In genomic region chr15:73265536-73266153, GRCh38 we compare ENCODE assay signal across 8 cellular contexts.
A peak's percentile ranks its signal among the peaks of the same experiment; 100 is the strongest.
DNase-seq lines count a peak whose midpoint lies in the region; ATAC-seq and TF ChIP-seq lines count a peak whose summit lies in the region.

No MANE protein-coding gene starts in this region.

- DNase-seq in 8988T, result peak; percentile 26
- no peak for DNase-seq in GM12864 (ENCODE audit: low read depth)
- peak; percentile 7 for DNase-seq in NCI-H1694 treated with DMSO at 0.1 percent for 48 hours (lab: John Stamatoyannopoulos, UW)
- DNase-seq in activated CD4-positive, alpha-beta T cell treated with anti-CD3 and anti-CD28 coated beads, Interleukin-2, amount 10 ng/mL, durations not matched to agents 24 days and 14 days, result peak; percentile 85
- DNase-seq in effector memory CD8-positive, alpha-beta T cell, result peak; percentile 29 to 51 (median 42)
- no peak for DNase-seq in natural killer cell treated with Interleukin-12 subunit alpha and Interleukin-12 subunit beta and Interleukin-15 and Interleukin-18, amount 100 ng/mL, for 72 hours (ENCODE audit: low spot score)
- DNase-seq in upper lobe of right lung, result no peak

- H3K4me1 ChIP-seq in upper lobe of right lung, result no peaks in the 10 kb centered on the region

- no peak overlapping the region for H3K27ac Mint-ChIP-seq in activated CD4-positive, alpha-beta T cell treated with anti-CD3 and anti-CD28 coated beads, Interleukin-2, amount 10 ng/mL, durations not matched to agents 24 days and 14 days
- H3K27ac Mint-ChIP-seq in effector memory CD8-positive, alpha-beta T cell, result no peak overlapping the region
- no peak overlapping the region for H3K27ac Mint-ChIP-seq in natural killer cell treated with Interleukin-12 subunit alpha and Interleukin-12 subunit beta and Interleukin-15 and Interleukin-18, amount 100 ng/mL, for 72 hours

- H3K4me1 Mint-ChIP-seq in activated CD4-positive, alpha-beta T cell treated with anti-CD3 and anti-CD28 coated beads, Interleukin-2, amount 10 ng/mL, durations not matched to agents 24 days and 14 days, result peaks cover 2% of the 10 kb centered on the region
- no peaks in the 10 kb centered on the region for H3K4me1 Mint-ChIP-seq in effector memory CD8-positive, alpha-beta T cell (ENCODE audit: low read depth in 2 of 2)
- no peaks in the 10 kb centered on the region for H3K4me1 Mint-ChIP-seq in natural killer cell treated with Interleukin-12 subunit alpha and Interleukin-12 subunit beta and Interleukin-15 and Interleukin-18, amount 100 ng/mL, for 72 hours (ENCODE audit: low read depth in 2 of 2)

- peak; percentile 74 for ATAC-seq in effector memory CD8-positive, alpha-beta T cell (replicated peaks)
- ATAC-seq in natural killer cell treated with Interleukin-12 subunit alpha and Interleukin-12 subunit beta and Interleukin-15 and Interleukin-18, amount 100 ng/mL, for 72 hours, result peak; percentile 45 to 54
- peak; percentile 72 for ATAC-seq in upper lobe of right lung
- ATAC-seq in GM19035 (IDR thresholded peaks at IDR 0.05; ENCODE audit: unreplicated experiment), result no peak

- H3K4me3 ChIP-seq in GM12864 (ENCODE audit: low read depth, low read length) (no peak overlapping the region), upper lobe of right lung (no peak overlapping the region)

- peaks cover 24% of the 10 kb centered on the region for H3K36me3 ChIP-seq in upper lobe of right lung

- H3K4me3 Mint-ChIP-seq in activated CD4-positive, alpha-beta T cell treated with anti-CD3 and anti-CD28 coated beads, Interleukin-2, amount 10 ng/mL, durations not matched to agents 24 days and 14 days, result no peak overlapping the region
- H3K4me3 Mint-ChIP-seq in effector memory CD8-positive, alpha-beta T cell, result no peak overlapping the region
- H3K4me3 Mint-ChIP-seq in natural killer cell treated with Interleukin-12 subunit alpha and Interleukin-12 subunit beta and Interleukin-15 and Interleukin-18, amount 100 ng/mL, for 72 hours, result no peak overlapping the region

- intact Hi-C loops in activated CD4-positive, alpha-beta T cell treated with anti-CD3 and anti-CD28 coated beads, Interleukin-2, amount 10 ng/mL, durations not matched to agents 24 days and 14 days (cut with micrococcal nuclease), result no loop called here
- intact Hi-C loops in upper lobe of right lung (cut with DNase I), result no loop called here

- H3K27me3 Mint-ChIP-seq in activated CD4-positive, alpha-beta T cell treated with anti-CD3 and anti-CD28 coated beads, Interleukin-2, amount 10 ng/mL, durations not matched to agents 24 days and 14 days, result no peaks in the 10 kb centered on the region
- H3K27me3 Mint-ChIP-seq in effector memory CD8-positive, alpha-beta T cell, result no peaks in the 10 kb centered on the region
- no peaks in the 10 kb centered on the region for H3K27me3 Mint-ChIP-seq in natural killer cell treated with Interleukin-12 subunit alpha and Interleukin-12 subunit beta and Interleukin-15 and Interleukin-18, amount 100 ng/mL, for 72 hours

- H3K36me3 Mint-ChIP-seq in activated CD4-positive, alpha-beta T cell treated with anti-CD3 and anti-CD28 coated beads, Interleukin-2, amount 10 ng/mL, durations not matched to agents 24 days and 14 days (ENCODE audit: low read depth), result no peaks in the 10 kb centered on the region
- peaks cover 7% of the 10 kb centered on the region for H3K36me3 Mint-ChIP-seq in effector memory CD8-positive, alpha-beta T cell (ENCODE audit: insufficient read depth)
- no peaks in the 10 kb centered on the region for H3K36me3 Mint-ChIP-seq in natural killer cell treated with Interleukin-12 subunit alpha and Interleukin-12 subunit beta and Interleukin-15 and Interleukin-18, amount 100 ng/mL, for 72 hours

- H3K9me3 Mint-ChIP-seq in activated CD4-positive, alpha-beta T cell treated with anti-CD3 and anti-CD28 coated beads, Interleukin-2, amount 10 ng/mL, durations not matched to agents 24 days and 14 days, result no peaks in the 10 kb centered on the region
- no peaks in the 10 kb centered on the region for H3K9me3 Mint-ChIP-seq in effector memory CD8-positive, alpha-beta T cell
- H3K9me3 Mint-ChIP-seq in natural killer cell treated with Interleukin-12 subunit alpha and Interleukin-12 subunit beta and Interleukin-15 and Interleukin-18, amount 100 ng/mL, for 72 hours, result no peaks in the 10 kb centered on the region

- TF ChIP-seq CTCF in GM12864 (IDR thresholded peaks at IDR 0.05; ENCODE audit: low read depth, low read length, missing control alignments), result peak; percentile 88
- peak; percentile 64 for TF ChIP-seq CTCF in upper lobe of right lung (IDR thresholded peaks at IDR 0.05)

- no peaks in the 10 kb centered on the region for H3K27me3 ChIP-seq in upper lobe of right lung

- H3K27ac ChIP-seq in upper lobe of right lung, result no peak overlapping the region

- H3K9me3 ChIP-seq in upper lobe of right lung, result no peaks in the 10 kb centered on the region

Comparison
In these comparisons a context has a peak if more than half of its experiments do, and no peak if none do; other contexts are left out.
1. DNase-seq: peak in 8988T (single experiment), NCI-H1694 treated with DMSO at 0.1 percent for 48 hours (single experiment), activated CD4-positive, alpha-beta T cell treated with anti-CD3 and anti-CD28 coated beads, Interleukin-2, amount 10 ng/mL, durations not matched to agents 24 days and 14 days (single experiment) and effector memory CD8-positive, alpha-beta T cell (3 of 3); none in GM12864 (single experiment), natural killer cell treated with Interleukin-12 subunit alpha and Interleukin-12 subunit beta and Interleukin-15 and Interleukin-18, amount 100 ng/mL, for 72 hours (single experiment) and upper lobe of right lung (single experiment).